In the genomic region with DNA sequence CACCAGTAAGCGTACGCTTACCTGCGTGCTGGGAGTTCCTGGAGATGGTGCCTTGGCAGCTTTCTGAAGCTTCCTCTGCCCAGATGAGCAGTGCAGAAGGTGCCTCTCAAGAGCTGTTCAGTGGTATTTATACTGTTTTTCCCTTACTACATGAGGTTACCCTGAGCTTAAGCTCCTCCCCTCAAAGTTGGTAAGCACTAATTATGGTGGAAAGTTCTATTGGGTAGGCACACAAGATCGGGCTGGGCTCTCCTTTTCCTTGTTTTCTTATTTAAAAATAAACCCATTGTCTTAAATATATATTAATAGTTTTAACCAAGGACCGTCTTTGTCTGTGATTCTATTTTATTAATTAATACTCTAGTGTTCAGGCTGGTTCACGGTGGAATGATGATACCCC, we compare ENCODE assay signal across 8 cellular contexts. TPM values are rescaled to one million over a fixed set of nuclear protein-coding genes. Genes with fewer than 3 reads are reported as not detected.
"Had no signal": no experiment of that assay in that cellular context is flagged by ENCODE, and none has a peak within 500 bp of the region (broad histone marks: within the 10 kb centered on the region; RNA-seq: fewer than 3 reads in every experiment).

COL10A1 (minus strand) TSS at position 101 of the 400 bp plus-strand sequence. CDS start 640 bp downstream, outside the sequence.

- H3K9me3 Mint-ChIP-seq: GM23338, H9, IgD-negative memory B cell had no signal

- H3K27me3 Mint-ChIP-seq: IgD-negative memory B cell had no signal

- H3K4me2 ChIP-seq: GM23338 had no signal

- H2AFZ ChIP-seq: GM23338 had no signal

- H3K27ac Mint-ChIP-seq: GM23338, H9 had no signal

- H3K4me1 Mint-ChIP-seq: GM23338, H9, IgD-negative memory B cell had no signal

- ATAC-seq: GM23338, HepG2 had no signal

- H3K4me3 ChIP-seq: GM23338 had no signal

- DNase-seq: H9, HCEC 1CT, KBM-7 had no signal

- H3K4me3 Mint-ChIP-seq: GM23338, H9, IgD-negative memory B cell had no signal

RNA-seq across cellular contexts. Expression of gene COL10A1, which starts in this region (rescaled TPM):
- total RNA-seq: H1, H9, HepG2, HT1080 had no signal
